Comparison of ENCODE assay signal across 14 cellular contexts in genomic region chr6:11208267-11208666, GRCh38. TPM values are rescaled to one million over a fixed set of nuclear protein-coding genes. Genes with fewer than 3 reads are reported as not detected.
DNase-seq lines count a peak whose midpoint lies in the region; ATAC-seq and TF ChIP-seq lines count a peak whose summit lies in the region.
"Had no signal": no experiment of that assay in that cellular context is flagged by ENCODE, and none has a peak within 500 bp of the region (broad histone marks: within the 10 kb centered on the region; RNA-seq: fewer than 3 reads in every experiment).

No MANE protein-coding gene starts in this region.

- no peak overlapping the region for H3K4me3 ChIP-seq in Jurkat, Clone E6-1 (ENCODE audit: low read length)
- H3K4me3 ChIP-seq in ascending aorta, result no peak overlapping the region
- H3K4me3 ChIP-seq in psoas muscle, result no peak overlapping the region

- H3K27ac ChIP-seq in ascending aorta, result peak overlapping the region; percentile 91 to 94
- H3K27ac ChIP-seq in psoas muscle, result peak overlapping the region; percentile 60
- H3K27ac ChIP-seq: 22Rv1 had no signal

- H3K9me3 ChIP-seq in ascending aorta (no peaks in the 10 kb centered on the region), psoas muscle (no peaks in the 10 kb centered on the region)

- peaks cover 47 to 89% of the 10 kb centered on the region in 2 donors for H3K4me1 ChIP-seq in ascending aorta
- peaks cover 46% of the 10 kb centered on the region for H3K4me1 ChIP-seq in psoas muscle

- no peak for TF ChIP-seq CTCF in ascending aorta (IDR thresholded peaks at IDR 0.05)
- TF ChIP-seq CTCF in psoas muscle (IDR thresholded peaks at IDR 0.05), result no peak

- no peaks in the 10 kb centered on the region for H3K27me3 ChIP-seq in ascending aorta
- H3K27me3 ChIP-seq in psoas muscle (ENCODE audit: insufficient read depth in 3 of 3, low read length in 2 of 3), result no peaks in the 10 kb centered on the region

- 31 to 51% (median 50%) methylated on average over 3 of the region's 3 CpGs for WGBS in psoas muscle, 3 donors

- H3K36me3 ChIP-seq in ascending aorta, result peaks cover 37 to 72% of the 10 kb centered on the region in 2 donors
- H3K36me3 ChIP-seq in psoas muscle (ENCODE audit: insufficient read depth in 1 of 2, low read depth in 1 of 2), result peaks cover 0 to 8% of the 10 kb centered on the region in 2 donors

- peak; percentile 14 for DNase-seq in NCI-H82 (lab: John Stamatoyannopoulos, UW)
- DNase-seq in NCI-H82 treated with DMSO at 0.1 percent for 48 hours (lab: John Stamatoyannopoulos, UW; ENCODE audit: unreplicated experiment), result no peak
- DNase-seq in Jurkat, Clone E6-1 (ENCODE audit: low read depth, low spot score), result peak; percentile 84
- no peak for DNase-seq in ascending aorta (ENCODE audit: low spot score in 2 of 2)
- DNase-seq in psoas muscle, result no peak
- no peak for DNase-seq in RKO (ENCODE audit: low spot score)
- DNase-seq: activated gamma-delta T cell treated with Interleukin-2 at 50 U/mL for 16 hours; cortex of kidney; kidney glomerular epithelial cell; stimulated activated naive B cell treated with anti-CD40 and anti-IgM and Interleukin-4, amounts not matched to agents 10 μg/mL and 1 μg/mL and 100 μg/mL, for 72 hours had no signal

- ATAC-seq in psoas muscle (no peak), GM18873 (IDR thresholded peaks at IDR 0.05; ENCODE audit: low FRiP score, unreplicated experiment) (no peak), HG03442 (IDR thresholded peaks at IDR 0.05; ENCODE audit: unreplicated experiment) (no peak)
- ATAC-seq: HCT116 had no signal

- intact Hi-C loops in ascending aorta (cut with DNase I), result loop anchor here (5.0 kb wide), 1 partner anchor 204 kb away; no protein-coding TSS in a partner anchor
- intact Hi-C loops in psoas muscle (cut with DNase I), result no loop called here

RNA-seq across cellular contexts. Expression of gene NEDD9, which starts 24.2 kb away (rescaled TPM):
- polyA plus RNA-seq in Jurkat, Clone E6-1 (2012; ENCODE audit: insufficient read depth, insufficient read length), result 5.3 TPM
- total RNA-seq in ascending aorta (150 TPM), psoas muscle (10 to 100 TPM; 11.2 to 15.7 (median 12.8) TPM)
- 10 to 100 TPM in 1 of 3 donors, 1 to 10 TPM in 2; 9.0 to 11.0 (median 10.0) TPM for polyA plus RNA-seq in psoas muscle

Comparison
In these comparisons a context has a peak if more than half of its experiments do, and no peak if none do; other contexts are left out.
1. DNase-seq: peak in NCI-H82 (single experiment) and Jurkat, Clone E6-1 (single experiment); none in NCI-H82 treated with DMSO at 0.1 percent for 48 hours (single experiment), ascending aorta (0 of 2), psoas muscle (0 of 2) and RKO (single experiment).